In genomic region chr21:32392299-32392879, GRCh38 we compare ENCODE assay signal across 8 cellular contexts. TPM values are rescaled to one million over a fixed set of nuclear protein-coding genes. Genes with fewer than 3 reads are reported as not detected.
DNase-seq lines count a peak whose midpoint lies in the region; ATAC-seq and TF ChIP-seq lines count a peak whose summit lies in the region.

No MANE protein-coding gene starts in this region.

- peak; percentile 5 for ATAC-seq in GM19467 (IDR thresholded peaks at IDR 0.05; ENCODE audit: unreplicated experiment)

- DNase-seq in AG04449 (ENCODE audit: low read depth, low spot score): no peak
- DNase-seq in NCI-H69 (lab: John Stamatoyannopoulos, UW): peak; percentile 23
- DNase-seq in dermis blood vessel endothelial cell: peak; percentile 33
- DNase-seq in hypothalamus (lab: John Stamatoyannopoulos, UW): no peak
- DNase-seq in dedifferentiated amniotic fluid mesenchymal stem cell (ENCODE audit: extremely low spot score): no peak
- DNase-seq in COLO829 (ENCODE audit: low spot score): no peak

- no peak for TF ChIP-seq CTCF in AG04449 (IDR thresholded peaks at IDR 0.05; ENCODE audit: insufficient read depth, low read length, missing control alignments)

- no peaks in the 10 kb centered on the region for H3K4me1 ChIP-seq in mucosa of stomach (ENCODE audit: control insufficient read depth, insufficient read depth, low read length)

- POLR2A ChIA-PET in AG04449 (lab: Yijun Ruan, JAX): no interaction called here

- H3K4me3 ChIP-seq in AG04449 (ENCODE audit: low read depth, low read length): peak overlapping the region; percentile 93
- peak overlapping the region; percentile 94 for H3K4me3 ChIP-seq in mucosa of stomach (ENCODE audit: low read length)

- CTCF ChIA-PET in AG04449 (lab: Yijun Ruan, JAX): interaction anchor here (0.8 to 7.5 kb wide), 7 partner anchors 9 to 213 kb away, joined by 3 to 94 read pairs (median 9); no protein-coding TSS in a partner anchor

- no peaks in the 10 kb centered on the region for H3K36me3 ChIP-seq in mucosa of stomach (ENCODE audit: control insufficient read depth, insufficient read depth, low read length)

- no peaks in the 10 kb centered on the region for H3K9me3 ChIP-seq in mucosa of stomach (ENCODE audit: control insufficient read depth, low read length)

- H3K9ac ChIP-seq in mucosa of stomach (ENCODE audit: low read length): peak overlapping the region; percentile 4

- no peaks in the 10 kb centered on the region for H3K27me3 ChIP-seq in mucosa of stomach (ENCODE audit: control insufficient read depth, insufficient read depth, low read length)

RNA-seq across cellular contexts. Expression of gene URB1, which starts 0.4 kb away (rescaled TPM):
- 18.5 and 27.6 TPM in 2 replicates for total RNA-seq in dermis blood vessel endothelial cell

RNA-seq across cellular contexts. Expression of gene EVA1C, which starts 20.1 kb away (rescaled TPM):
- total RNA-seq in dermis blood vessel endothelial cell: 17.9 and 39.7 TPM in 2 replicates

Comparison
In these comparisons a context has a peak if more than half of its experiments do, and no peak if none do; other contexts are left out.
1. DNase-seq: peak in NCI-H69 (single experiment) and dermis blood vessel endothelial cell (single experiment); none in AG04449 (single experiment), hypothalamus (0 of 51), dedifferentiated amniotic fluid mesenchymal stem cell (single experiment) and COLO829 (single experiment).